1 cellular context compared by ENCODE assay signal in genomic region chr12:55982319-55982936, GRCh38.
TF ChIP-seq lines count a peak whose summit lies in the region.

No MANE protein-coding gene starts in this region.

TF ChIP-seq in K562, 482 proteins besides CTCF, POLR2A, EP300 and RAD21:
- TF ChIP-seq RBM25 (IDR thresholded peaks at IDR 0.05; ENCODE audit: low read depth, low read length, severe bottlenecking) (peak; percentile 86), BRD4 (IDR thresholded peaks at IDR 0.05) (no peak), MTF1 (CRISPR knock-in tag; IDR thresholded peaks at IDR 0.05; ENCODE audit: borderline replicate concordance) (no peak), C11orf30 (IDR thresholded peaks at IDR 0.05; ENCODE audit: low read depth) (no peak), MAFK (IDR thresholded peaks at IDR 0.05; ENCODE audit: low read length) (no peak), ARID1B (IDR thresholded peaks at IDR 0.05) (no peak), ZNF121 (CRISPR knock-in tag; conservative IDR thresholded peaks at IDR 0.05) (peak; percentile 98)
- TF ChIP-seq, protein P1, sequence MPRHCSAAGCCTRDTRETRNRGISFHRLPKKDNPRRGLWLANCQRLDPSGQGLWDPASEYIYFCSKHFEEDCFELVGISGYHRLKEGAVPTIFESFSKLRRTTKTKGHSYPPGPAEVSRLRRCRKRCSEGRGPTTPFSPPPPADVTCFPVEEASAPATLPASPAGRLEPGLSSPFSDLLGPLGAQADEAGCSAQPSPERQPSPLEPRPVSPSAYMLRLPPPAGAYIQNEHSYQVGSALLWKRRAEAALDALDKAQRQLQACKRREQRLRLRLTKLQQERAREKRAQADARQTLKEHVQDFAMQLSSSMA (CRISPR knock-in tag; IDR thresholded peaks at IDR 0.05), result no peak
